Comparison of ENCODE assay signal across 18 cellular contexts in the genomic region with DNA sequence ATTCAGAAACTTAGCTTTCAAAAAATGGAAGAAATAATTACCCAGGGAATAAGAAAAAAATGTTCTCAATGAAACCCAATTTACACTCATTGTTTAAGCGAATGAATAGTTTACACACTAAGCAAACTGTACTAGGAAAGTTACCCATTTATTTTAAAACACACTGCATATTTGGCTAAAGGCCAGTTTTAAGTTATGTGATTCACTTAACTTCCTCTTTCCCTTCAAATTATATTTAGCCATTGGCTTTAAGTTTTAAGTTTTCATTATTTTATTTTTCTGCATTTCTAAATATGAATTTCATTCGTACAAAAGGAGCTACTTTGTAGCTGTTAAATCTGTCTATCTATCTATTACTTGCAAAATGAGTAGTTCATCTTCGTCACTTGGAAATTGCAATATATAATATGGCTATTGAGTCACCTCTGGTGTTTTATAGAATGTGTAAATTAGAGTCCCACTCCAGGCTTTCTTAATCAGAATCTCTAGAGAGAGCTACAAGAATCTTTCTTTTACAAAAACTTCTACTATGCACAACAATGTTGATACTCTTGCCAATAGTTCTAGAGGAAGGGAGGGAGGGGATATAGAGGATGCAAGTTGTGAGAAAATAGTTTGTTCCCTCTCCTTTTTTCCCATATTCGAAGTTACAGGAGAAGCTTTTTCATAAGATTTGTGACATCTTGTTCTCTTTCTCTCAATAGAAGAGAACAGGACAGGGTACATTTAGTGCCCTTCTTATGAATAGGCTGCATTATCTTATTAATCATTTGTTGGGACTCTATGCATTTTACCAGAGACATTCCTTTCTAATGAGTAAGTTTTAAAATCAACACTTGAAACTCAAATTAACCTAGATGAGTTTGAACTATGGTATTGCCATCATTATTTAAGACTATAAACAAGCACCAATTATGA. TPM values are rescaled to one million over a fixed set of nuclear protein-coding genes. Genes with fewer than 3 reads are reported as not detected.
DNase-seq lines count a peak whose midpoint lies in the region; ATAC-seq and TF ChIP-seq lines count a peak whose summit lies in the region.
"Had no signal": no experiment of that assay in that cellular context is flagged by ENCODE, and none has a peak within 500 bp of the region (broad histone marks: within the 10 kb centered on the region; RNA-seq: fewer than 3 reads in every experiment).

No MANE protein-coding gene starts in this region.

- H3K27ac ChIP-seq in GM23248 = no peak overlapping the region
- H3K27ac ChIP-seq: BLaER1, colonic mucosa, pancreas had no signal

- H3K9me3 ChIP-seq in GM23248 (ENCODE audit: low read depth) = no peaks in the 10 kb centered on the region
- H3K9me3 ChIP-seq: BLaER1, colonic mucosa, pancreas had no signal

- TF ChIP-seq CTCF in mesothelial cell of epicardium (IDR thresholded peaks at IDR 0.05; ENCODE audit: unreplicated experiment) = no peak

- ATAC-seq in HG03159 (IDR thresholded peaks at IDR 0.05; ENCODE audit: unreplicated experiment) = no peak
- ATAC-seq: stimulated activated effector memory CD8-positive, alpha-beta T cell treated with anti-CD3 and anti-CD28 coated beads, Interleukin-12 subunit alpha, Interleukin-12 subunit beta, amount 100 ng/mL, for 72 hours had no signal

- H3K27ac Mint-ChIP-seq in mesothelial cell of epicardium = peak overlapping the region; percentile 10
- H3K27ac Mint-ChIP-seq: activated naive CD4-positive, alpha-beta T cell treated with anti-CD3 and anti-CD28 coated beads, Interleukin-2, amount 50 U/mL, for 24 hours; HFFc6; stimulated activated effector memory CD8-positive, alpha-beta T cell treated with anti-CD3 and anti-CD28 coated beads, Interleukin-12 subunit alpha, Interleukin-12 subunit beta, amount 100 ng/mL, for 72 hours had no signal

- H4K20me1 ChIP-seq in GM23248 (ENCODE audit: insufficient read depth) = no peaks in the 10 kb centered on the region
- H4K20me1 ChIP-seq: BLaER1 had no signal

- H3K9me3 Mint-ChIP-seq in mesothelial cell of epicardium = peaks cover 7% of the 10 kb centered on the region
- H3K9me3 Mint-ChIP-seq: activated naive CD4-positive, alpha-beta T cell treated with anti-CD3 and anti-CD28 coated beads, Interleukin-2, amount 50 U/mL, for 24 hours had no signal

- peaks cover 9% of the 10 kb centered on the region for H3K4me1 Mint-ChIP-seq in mesothelial cell of epicardium
- H3K4me1 Mint-ChIP-seq: stimulated activated effector memory CD8-positive, alpha-beta T cell treated with anti-CD3 and anti-CD28 coated beads, Interleukin-12 subunit alpha, Interleukin-12 subunit beta, amount 100 ng/mL, for 72 hours had no signal

- no peaks in the 10 kb centered on the region for H3K27me3 Mint-ChIP-seq in mesothelial cell of epicardium (ENCODE audit: low read depth)
- H3K27me3 Mint-ChIP-seq: activated naive CD4-positive, alpha-beta T cell treated with anti-CD3 and anti-CD28 coated beads, Interleukin-2, amount 50 U/mL, for 24 hours had no signal

- no peaks in the 10 kb centered on the region for H3F3A ChIP-seq in GM23248 (ENCODE audit: insufficient read depth)

- H3K27me3 ChIP-seq in GM23248 (replicated peaks; ENCODE audit: insufficient read depth) = no peaks in the 10 kb centered on the region
- H3K27me3 ChIP-seq: BLaER1, colonic mucosa, pancreas had no signal

- H3K36me3 Mint-ChIP-seq in mesothelial cell of epicardium = peaks cover 3% of the 10 kb centered on the region
- H3K36me3 Mint-ChIP-seq: stimulated activated effector memory CD8-positive, alpha-beta T cell treated with anti-CD3 and anti-CD28 coated beads, Interleukin-12 subunit alpha, Interleukin-12 subunit beta, amount 100 ng/mL, for 72 hours had no signal

- in situ Hi-C loops in GM23248 (cut with MboI) = no loop called here

- no peaks in the 10 kb centered on the region for H3K79me2 ChIP-seq in GM23248 (ENCODE audit: insufficient read depth)

- peak; percentile 34 for DNase-seq in GM23248
- DNase-seq in OCI-M1 (lab: John Stamatoyannopoulos, UW) = peak; percentile 67
- DNase-seq in dermis microvascular lymphatic vessel endothelial cell (ENCODE audit: low read depth in 2 of 2) = peak; percentile 56 to 69
- DNase-seq in mesothelial cell of epicardium (ENCODE audit: low spot score in 2 of 2, unreplicated experiment in 2 of 2) = no peak
- no peak for DNase-seq in NCI-H2196 (lab: John Stamatoyannopoulos, UW; ENCODE audit: unreplicated experiment)
- no peak for DNase-seq in T-helper 9 cell
- DNase-seq in activated CD4-positive, alpha-beta T cell treated with anti-CD3 and anti-CD28 coated beads for 1 hour = no peak
- DNase-seq: colonic mucosa; HFFc6; NCI-H2081 treated with DMSO at 0.1 percent for 48 hours; NK-92 treated with Interleukin-12 subunit alpha and Interleukin-12 subunit beta, amount 100 ng/mL, for 24 hours; pancreas; T-helper 2 cell had no signal

- no peaks in the 10 kb centered on the region for H3K36me3 ChIP-seq in GM23248 (ENCODE audit: low read depth)
- H3K36me3 ChIP-seq: BLaER1, colonic mucosa, pancreas had no signal

- H2AFZ ChIP-seq in GM23248 = no peak overlapping the region

- no peak overlapping the region for H3K4me3 ChIP-seq in GM23248
- H3K4me3 ChIP-seq: BLaER1, colonic mucosa, lung, pancreas had no signal

- H3K4me1 ChIP-seq in GM23248 (ENCODE audit: insufficient read depth) = peaks cover 8% of the 10 kb centered on the region; the same call in 1 of the 2 replicates
- H3K4me1 ChIP-seq: BLaER1, colonic mucosa had no signal

- WGBS in GM23248 (ENCODE audit: low coverage in 1 of 2, low lambda C conversion rate in 2 of 2, missing lambda C conversion rate in 2 of 2), 2 experiments = 73 to 77% methylated on average over 4 of the region's 4 CpGs

- H3K4me3 Mint-ChIP-seq in mesothelial cell of epicardium = no peak overlapping the region
- H3K4me3 Mint-ChIP-seq: activated naive CD4-positive, alpha-beta T cell treated with anti-CD3 and anti-CD28 coated beads, Interleukin-2, amount 50 U/mL, for 24 hours; HFFc6; stimulated activated effector memory CD8-positive, alpha-beta T cell treated with anti-CD3 and anti-CD28 coated beads, Interleukin-12 subunit alpha, Interleukin-12 subunit beta, amount 100 ng/mL, for 72 hours had no signal

- H3K9ac ChIP-seq in GM23248 = no peak overlapping the region
- H3K9ac ChIP-seq: BLaER1 had no signal

- H3K9me2 ChIP-seq in GM23248 (ENCODE audit: insufficient read depth) = no peaks in the 10 kb centered on the region

- H3K4me2 ChIP-seq in GM23248 (ENCODE audit: unreplicated experiment) = no peak overlapping the region
- H3K4me2 ChIP-seq: BLaER1 had no signal

RNA-seq across cellular contexts. Expression of a gene that starts 41.8 kb away (rescaled TPM):
- 2.6 TPM in 1 of 2 replicates, not detected in the other for total RNA-seq in GM23248 (2014; rRNA removed; shearing (Covaris generic))
- polyA plus RNA-seq in GM23248 (2016; fragmentation: Nextera tagmentation; extraction: Ambion mirVana) = 0.10 and 0.11 TPM in 2 replicates
- total RNA-seq in dermis microvascular lymphatic vessel endothelial cell (2.0 and 5.9 TPM in 2 replicates), mesothelial cell of epicardium (0.34 to 0.51 TPM (median 0.38 TPM) in 3 replicates)

Comparison
In these comparisons a context has a peak if more than half of its experiments do, and no peak if none do; other contexts are left out.
1. DNase-seq: peak in GM23248 (single experiment), OCI-M1 (single experiment) and dermis microvascular lymphatic vessel endothelial cell (2 of 2); none in mesothelial cell of epicardium (0 of 2), NCI-H2196 (single experiment), T-helper 9 cell (single experiment) and activated CD4-positive, alpha-beta T cell treated with anti-CD3 and anti-CD28 coated beads for 1 hour (single experiment).